Comparison of ENCODE assay signal across 8 cellular contexts in the genomic region with DNA sequence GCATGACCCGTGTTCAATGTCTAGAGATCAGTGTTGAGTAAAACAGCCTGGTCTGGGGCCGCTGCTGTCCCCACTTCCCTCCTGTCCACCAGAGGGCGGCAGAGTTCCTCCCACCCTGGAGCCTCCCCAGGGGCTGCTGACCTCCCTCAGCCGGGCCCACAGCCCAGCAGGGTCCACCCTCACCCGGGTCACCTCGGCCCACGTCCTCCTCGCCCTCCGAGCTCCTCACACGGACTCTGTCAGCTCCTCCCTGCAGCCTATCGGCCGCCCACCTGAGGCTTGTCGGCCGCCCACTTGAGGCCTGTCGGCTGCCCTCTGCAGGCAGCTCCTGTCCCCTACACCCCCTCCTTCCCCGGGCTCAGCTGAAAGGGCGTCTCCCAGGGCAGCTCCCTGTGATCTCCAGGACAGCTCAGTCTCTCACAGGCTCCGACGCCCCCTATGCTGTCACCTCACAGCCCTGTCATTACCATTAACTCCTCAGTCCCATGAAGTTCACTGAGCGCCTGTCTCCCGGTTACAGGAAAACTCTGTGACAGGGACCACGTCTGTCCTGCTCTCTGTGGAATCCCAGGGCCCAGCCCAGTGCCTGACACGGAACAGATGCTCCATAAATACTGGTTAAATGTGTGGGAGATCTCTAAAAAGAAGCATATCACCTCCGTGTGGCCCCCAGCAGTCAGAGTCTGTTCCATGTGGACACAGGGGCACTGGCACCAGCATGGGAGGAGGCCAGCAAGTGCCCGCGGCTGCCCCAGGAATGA.
A peak's percentile ranks its signal among the peaks of the same experiment; 100 is the strongest.
DNase-seq lines count a peak whose midpoint lies in the region; ATAC-seq and TF ChIP-seq lines count a peak whose summit lies in the region.

No MANE protein-coding gene starts in this region.

- H3K36me3 ChIP-seq in BLaER1 treated with 17β-estradiol and CSF1 and Interleukin-3, amounts not matched to agents 10 nM and 100 nM = no peaks in the 10 kb centered on the region

- peaks cover 0 to 43% (median 11%) of the 10 kb centered on the region in 11 experiments; a peak in 12 of 22 replicates for H3K27me3 ChIP-seq in BLaER1 treated with 17β-estradiol and CSF1 and Interleukin-3, amounts not matched to agents 10 nM and 100 nM

- H3K4me3 ChIP-seq in BLaER1 treated with 17β-estradiol and CSF1 and Interleukin-3, amounts not matched to agents 10 nM and 100 nM = peak overlapping the region; percentile 38 to 64 (median 48); a peak in 13 of 20 replicates
- peak overlapping the region; percentile 50 for H3K4me3 ChIP-seq in coronary artery

- peak; percentile 21 for TF ChIP-seq CTCF in coronary artery (IDR thresholded peaks at IDR 0.05)

- H3K36me3 Mint-ChIP-seq in memory B cell = no peaks in the 10 kb centered on the region
- H3K36me3 Mint-ChIP-seq in stimulated activated effector memory CD8-positive, alpha-beta T cell treated with anti-CD3 and anti-CD28 coated beads, Interleukin-12 subunit alpha, Interleukin-12 subunit beta, amount 100 ng/mL, for 72 hours = no peaks in the 10 kb centered on the region

- H3K4me1 ChIP-seq in BLaER1 treated with 17β-estradiol and CSF1 and Interleukin-3, amounts not matched to agents 10 nM and 100 nM = peaks cover 0 to 15% (median 5%) of the 10 kb centered on the region in 10 experiments; a peak in 7 of 20 replicates

- H3K4me1 Mint-ChIP-seq in memory B cell = peaks cover 6% of the 10 kb centered on the region
- peaks cover 13% of the 10 kb centered on the region for H3K4me1 Mint-ChIP-seq in stimulated activated effector memory CD8-positive, alpha-beta T cell treated with anti-CD3 and anti-CD28 coated beads, Interleukin-12 subunit alpha, Interleukin-12 subunit beta, amount 100 ng/mL, for 72 hours

- H3K9me3 Mint-ChIP-seq in memory B cell = no peaks in the 10 kb centered on the region
- no peaks in the 10 kb centered on the region for H3K9me3 Mint-ChIP-seq in stimulated activated effector memory CD8-positive, alpha-beta T cell treated with anti-CD3 and anti-CD28 coated beads, Interleukin-12 subunit alpha, Interleukin-12 subunit beta, amount 100 ng/mL, for 72 hours

- peak overlapping the region in 3 of 11 experiments; percentile 13 to 38 (median 36); a peak in 2 of 22 replicates for H3K27ac ChIP-seq in BLaER1 treated with 17β-estradiol and CSF1 and Interleukin-3, amounts not matched to agents 10 nM and 100 nM
- H3K27ac ChIP-seq in coronary artery = no peak overlapping the region

- ATAC-seq in memory B cell (ENCODE audit: low read depth) = peak; percentile 93
- ATAC-seq in stimulated activated effector memory CD8-positive, alpha-beta T cell treated with anti-CD3 and anti-CD28 coated beads, Interleukin-12 subunit alpha, Interleukin-12 subunit beta, amount 100 ng/mL, for 72 hours = peak; percentile 88
- ATAC-seq in GM21526 (IDR thresholded peaks at IDR 0.05; ENCODE audit: low FRiP score, unreplicated experiment) = no peak

- peak overlapping the region; percentile 35 to 89 (median 68); a peak in 21 of 22 replicates for H3K4me2 ChIP-seq in BLaER1 treated with 17β-estradiol and CSF1 and Interleukin-3, amounts not matched to agents 10 nM and 100 nM

- no peaks in the 10 kb centered on the region for H3K9me3 ChIP-seq in BLaER1 treated with 17β-estradiol and CSF1 and Interleukin-3, amounts not matched to agents 10 nM and 100 nM (replicated peaks in 1 of 11)

- peak overlapping the region in 5 of 11 experiments; percentile 37 to 54 (median 47); a peak in 6 of 22 replicates for H3K9ac ChIP-seq in BLaER1 treated with 17β-estradiol and CSF1 and Interleukin-3, amounts not matched to agents 10 nM and 100 nM

- DNase-seq in HCEC 1CT (peak; percentile 20), NCI-H345 (lab: John Stamatoyannopoulos, UW) (peak; percentile 68), coronary artery (ENCODE audit: low spot score) (peak; percentile 66), memory B cell (ENCODE audit: low spot score in 2 of 2) (peak; percentile 46 to 71)
- DNase-seq in activated CD4-positive, alpha-beta T cell treated with anti-CD3 and anti-CD28 coated beads for 4 hours = peak; percentile 63 to 69
- peak; percentile 62 to 88 for DNase-seq in stimulated activated effector memory CD8-positive, alpha-beta T cell treated with anti-CD3 and anti-CD28 coated beads, Interleukin-12 subunit alpha, Interleukin-12 subunit beta, amount 100 ng/mL, for 72 hours (ENCODE audit: low spot score in 2 of 2)

- peaks cover 27% of the 10 kb centered on the region for H3K27me3 Mint-ChIP-seq in memory B cell

- peak overlapping the region; percentile 65 for H3K4me3 Mint-ChIP-seq in memory B cell
- H3K4me3 Mint-ChIP-seq in stimulated activated effector memory CD8-positive, alpha-beta T cell treated with anti-CD3 and anti-CD28 coated beads, Interleukin-12 subunit alpha, Interleukin-12 subunit beta, amount 100 ng/mL, for 72 hours = peak overlapping the region; percentile 51

- H4K20me1 ChIP-seq in BLaER1 treated with 17β-estradiol and CSF1 and Interleukin-3, amounts not matched to agents 10 nM and 100 nM = peaks cover 0 to 42% (median 0%) of the 10 kb centered on the region in 11 experiments; a peak in 4 of 22 replicates

- H3K27ac Mint-ChIP-seq in memory B cell = no peak overlapping the region
- H3K27ac Mint-ChIP-seq in stimulated activated effector memory CD8-positive, alpha-beta T cell treated with anti-CD3 and anti-CD28 coated beads, Interleukin-12 subunit alpha, Interleukin-12 subunit beta, amount 100 ng/mL, for 72 hours = no peak overlapping the region

Comparison
In these comparisons a context has a peak if more than half of its experiments do, and no peak if none do; other contexts are left out.
1. DNase-seq: peak in every context shown above with its lines; median percentile 75 in stimulated activated effector memory CD8-positive, alpha-beta T cell treated with anti-CD3 and anti-CD28 coated beads, Interleukin-12 subunit alpha, Interleukin-12 subunit beta, amount 100 ng/mL, for 72 hours; 68 in NCI-H345; 66 in activated CD4-positive, alpha-beta T cell treated with anti-CD3 and anti-CD28 coated beads for 4 hours; 66 in coronary artery; 58 in memory B cell; 20 in HCEC 1CT.